1 cellular context compared by ENCODE assay signal in genomic region chr4:2263701-2264321, GRCh38.
TF ChIP-seq lines count a peak whose summit lies in the region.

No MANE protein-coding gene starts in this region.

TF ChIP-seq in GM23338, 12 proteins besides CTCF, POLR2A, EP300 and RAD21 (continued from another document):
- no peak for TF ChIP-seq REST (IDR thresholded peaks at IDR 0.05; ENCODE audit: unreplicated experiment)
- TF ChIP-seq EZH2 (IDR thresholded peaks at IDR 0.05; ENCODE audit: low read depth, unreplicated experiment): no peak
- no peak for TF ChIP-seq EZH2phosphoT487 (IDR thresholded peaks at IDR 0.05; ENCODE audit: unreplicated experiment)
- no peak for TF ChIP-seq ETS1 (IDR thresholded peaks at IDR 0.05)
- TF ChIP-seq CREB1 (CRISPR knock-in tag; IDR thresholded peaks at IDR 0.05; ENCODE audit: low read depth): no peak
- no peak for TF ChIP-seq JUNB (IDR thresholded peaks at IDR 0.05; ENCODE audit: unreplicated experiment)
- no peak for TF ChIP-seq NANOG (IDR thresholded peaks at IDR 0.05; ENCODE audit: borderline replicate concordance)
- no peak for TF ChIP-seq ZNF462 (CRISPR knock-in tag; IDR thresholded peaks at IDR 0.05)
- no peak for TF ChIP-seq ZNF114 (CRISPR knock-in tag; IDR thresholded peaks at IDR 0.05)
